1 cellular context compared by ENCODE assay signal in the genomic region with DNA sequence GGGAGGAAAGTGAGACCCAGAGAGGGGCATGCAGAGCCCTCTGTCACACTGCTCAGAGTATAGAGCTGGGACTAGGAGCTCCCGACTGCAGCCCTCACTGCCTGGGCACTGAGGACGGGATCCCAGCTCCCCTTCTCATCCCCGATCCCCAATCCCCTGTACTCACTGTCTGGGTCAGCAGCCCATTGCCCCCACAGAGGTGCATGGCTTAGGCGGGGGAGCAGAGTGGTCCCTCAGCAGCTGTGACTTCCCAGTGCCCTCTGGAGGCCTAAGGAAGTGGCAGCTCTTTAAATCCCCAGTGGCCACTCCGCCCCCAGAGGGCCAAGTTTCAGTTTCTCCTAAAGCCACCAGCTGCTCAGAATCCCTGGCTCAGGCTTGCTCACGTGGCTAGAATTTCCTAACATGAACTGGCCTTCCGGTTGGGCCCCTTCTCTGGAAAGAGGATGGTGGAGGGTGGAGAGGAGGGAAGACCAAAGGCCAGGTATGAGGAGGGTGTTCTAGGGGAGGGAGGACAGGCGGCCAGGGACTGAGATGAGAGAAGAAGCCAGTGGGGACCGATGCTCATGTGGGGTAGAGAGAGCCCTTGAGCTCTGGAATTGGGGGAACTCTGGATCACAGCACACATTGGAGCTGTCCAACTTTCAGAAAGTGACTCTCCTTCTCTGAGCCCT.
TF ChIP-seq lines count a peak whose summit lies in the region.

A gene with protein sequence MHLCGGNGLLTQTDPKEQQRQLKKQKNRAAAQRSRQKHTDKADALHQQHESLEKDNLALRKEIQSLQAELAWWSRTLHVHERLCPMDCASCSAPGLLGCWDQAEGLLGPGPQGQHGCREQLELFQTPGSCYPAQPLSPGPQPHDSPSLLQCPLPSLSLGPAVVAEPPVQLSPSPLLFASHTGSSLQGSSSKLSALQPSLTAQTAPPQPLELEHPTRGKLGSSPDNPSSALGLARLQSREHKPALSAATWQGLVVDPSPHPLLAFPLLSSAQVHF (minus strand): TSS at position 262 of the 671 bp plus-strand sequence. CDS start 57 bp downstream, at position 205.

TF ChIP-seq in K562, 482 proteins besides CTCF, POLR2A, EP300 and RAD21 (continued from another document and continues in another):
- TF ChIP-seq, protein P1, sequence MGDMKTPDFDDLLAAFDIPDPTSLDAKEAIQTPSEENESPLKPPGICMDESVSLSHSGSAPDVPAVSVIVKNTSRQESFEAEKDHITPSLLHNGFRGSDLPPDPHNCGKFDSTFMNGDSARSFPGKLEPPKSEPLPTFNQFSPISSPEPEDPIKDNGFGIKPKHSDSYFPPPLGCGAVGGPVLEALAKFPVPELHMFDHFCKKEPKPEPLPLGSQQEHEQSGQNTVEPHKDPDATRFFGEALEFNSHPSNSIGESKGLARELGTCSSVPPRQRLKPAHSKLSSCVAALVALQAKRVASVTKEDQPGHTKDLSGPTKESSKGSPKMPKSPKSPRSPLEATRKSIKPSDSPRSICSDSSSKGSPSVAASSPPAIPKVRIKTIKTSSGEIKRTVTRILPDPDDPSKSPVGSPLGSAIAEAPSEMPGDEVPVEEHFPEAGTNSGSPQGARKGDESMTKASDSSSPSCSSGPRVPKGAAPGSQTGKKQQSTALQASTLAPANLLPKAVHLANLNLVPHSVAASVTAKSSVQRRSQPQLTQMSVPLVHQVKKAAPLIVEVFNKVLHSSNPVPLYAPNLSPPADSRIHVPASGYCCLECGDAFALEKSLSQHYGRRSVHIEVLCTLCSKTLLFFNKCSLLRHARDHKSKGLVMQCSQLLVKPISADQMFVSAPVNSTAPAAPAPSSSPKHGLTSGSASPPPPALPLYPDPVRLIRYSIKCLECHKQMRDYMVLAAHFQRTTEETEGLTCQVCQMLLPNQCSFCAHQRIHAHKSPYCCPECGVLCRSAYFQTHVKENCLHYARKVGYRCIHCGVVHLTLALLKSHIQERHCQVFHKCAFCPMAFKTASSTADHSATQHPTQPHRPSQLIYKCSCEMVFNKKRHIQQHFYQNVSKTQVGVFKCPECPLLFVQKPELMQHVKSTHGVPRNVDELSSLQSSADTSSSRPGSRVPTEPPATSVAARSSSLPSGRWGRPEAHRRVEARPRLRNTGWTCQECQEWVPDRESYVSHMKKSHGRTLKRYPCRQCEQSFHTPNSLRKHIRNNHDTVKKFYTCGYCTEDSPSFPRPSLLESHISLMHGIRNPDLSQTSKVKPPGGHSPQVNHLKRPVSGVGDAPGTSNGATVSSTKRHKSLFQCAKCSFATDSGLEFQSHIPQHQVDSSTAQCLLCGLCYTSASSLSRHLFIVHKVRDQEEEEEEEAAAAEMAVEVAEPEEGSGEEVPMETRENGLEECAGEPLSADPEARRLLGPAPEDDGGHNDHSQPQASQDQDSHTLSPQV (IDR thresholded peaks at IDR 0.05): peak; percentile 87
- TF ChIP-seq ASH1L (IDR thresholded peaks at IDR 0.05; ENCODE audit: borderline replicate concordance, low read depth, partially characterized antibody) (no peak), PHF21A (IDR thresholded peaks at IDR 0.05; ENCODE audit: borderline replicate concordance, low read depth) (peak; percentile 20; the same call in 1 of the 2 replicates), SMARCA5 (IDR thresholded peaks at IDR 0.05) (no peak), MAFK (IDR thresholded peaks at IDR 0.05; ENCODE audit: low read length) (no peak), SIN3A (IDR thresholded peaks at IDR 0.05; ENCODE audit: borderline replicate concordance in 2 of 2, control insufficient read depth in 1 of 2, low read depth in 2 of 2, low read length in 2 of 2) (peak; percentile 77 to 97; a peak in 3 of 4 replicates), ZNF57 (CRISPR knock-in tag; IDR thresholded peaks at IDR 0.05) (no peak), TEAD4 (IDR thresholded peaks at IDR 0.05; ENCODE audit: low read length) (peak; percentile 25; the same call in 1 of the 2 replicates), TEAD4 (CRISPR knock-in tag; IDR thresholded peaks at IDR 0.05; ENCODE audit: borderline replicate concordance) (no peak), SRSF1 (IDR thresholded peaks at IDR 0.05; ENCODE audit: low read depth, low read length) (no peak), HSF4 (CRISPR knock-in tag; IDR thresholded peaks at IDR 0.05; ENCODE audit: borderline replicate concordance) (no peak), ZNF217 (CRISPR knock-in tag; IDR thresholded peaks at IDR 0.05) (no peak), PPARD (CRISPR knock-in tag; IDR thresholded peaks at IDR 0.05) (no peak), TOE1 (IDR thresholded peaks at IDR 0.05; ENCODE audit: borderline replicate concordance) (peak; percentile 58), TOE1 (CRISPR knock-in tag; IDR thresholded peaks at IDR 0.05; ENCODE audit: borderline replicate concordance, low read depth) (no peak), ZBTB7A (IDR thresholded peaks at IDR 0.05; ENCODE audit: borderline replicate concordance, control insufficient read depth, low read depth, low read length) (peak; percentile 91), HDAC3 (IDR thresholded peaks at IDR 0.05; ENCODE audit: borderline replicate concordance, partially characterized antibody) (no peak), ILF3 (IDR thresholded peaks at IDR 0.05; ENCODE audit: borderline replicate concordance) (no peak), KDM5B (IDR thresholded peaks at IDR 0.05; ENCODE audit: insufficient replicate concordance, low read depth, low read length) (peak; percentile 48), ARID2 (IDR thresholded peaks at IDR 0.05) (peak; percentile 54; the same call in 1 of the 2 replicates), POLR2G (IDR thresholded peaks at IDR 0.05; ENCODE audit: low read depth, low read length) (peak; percentile 76), ZNF124 (CRISPR knock-in tag; IDR thresholded peaks at IDR 0.05) (no peak), NFE2L1 (tag; IDR thresholded peaks at IDR 0.05; ENCODE audit: borderline replicate concordance, low read depth) (no peak), POU5F1 (IDR thresholded peaks at IDR 0.05; ENCODE audit: borderline replicate concordance, low read depth, low read length, partially characterized antibody) (no peak), NEUROD1 (IDR thresholded peaks at IDR 0.05; ENCODE audit: borderline replicate concordance, low read depth, low read length, partially characterized antibody) (peak; percentile 40), HNRNPLL (IDR thresholded peaks at IDR 0.05; ENCODE audit: low read depth, low read length, poor library complexity, severe bottlenecking) (no peak)
- TF ChIP-seq, protein P2, sequence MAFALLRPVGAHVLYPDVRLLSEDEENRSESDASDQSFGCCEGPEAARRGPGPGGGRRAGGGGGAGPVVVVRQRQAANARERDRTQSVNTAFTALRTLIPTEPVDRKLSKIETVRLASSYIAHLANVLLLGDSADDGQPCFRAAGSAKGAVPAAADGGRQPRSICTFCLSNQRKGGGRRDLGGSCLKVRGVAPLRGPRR (CRISPR knock-in tag; IDR thresholded peaks at IDR 0.05): no peak
- TF ChIP-seq, protein P3, sequence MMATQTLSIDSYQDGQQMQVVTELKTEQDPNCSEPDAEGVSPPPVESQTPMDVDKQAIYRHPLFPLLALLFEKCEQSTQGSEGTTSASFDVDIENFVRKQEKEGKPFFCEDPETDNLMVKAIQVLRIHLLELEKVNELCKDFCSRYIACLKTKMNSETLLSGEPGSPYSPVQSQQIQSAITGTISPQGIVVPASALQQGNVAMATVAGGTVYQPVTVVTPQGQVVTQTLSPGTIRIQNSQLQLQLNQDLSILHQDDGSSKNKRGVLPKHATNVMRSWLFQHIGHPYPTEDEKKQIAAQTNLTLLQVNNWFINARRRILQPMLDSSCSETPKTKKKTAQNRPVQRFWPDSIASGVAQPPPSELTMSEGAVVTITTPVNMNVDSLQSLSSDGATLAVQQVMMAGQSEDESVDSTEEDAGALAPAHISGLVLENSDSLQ (IDR thresholded peaks at IDR 0.05): no peak
- TF ChIP-seq, protein P4, sequence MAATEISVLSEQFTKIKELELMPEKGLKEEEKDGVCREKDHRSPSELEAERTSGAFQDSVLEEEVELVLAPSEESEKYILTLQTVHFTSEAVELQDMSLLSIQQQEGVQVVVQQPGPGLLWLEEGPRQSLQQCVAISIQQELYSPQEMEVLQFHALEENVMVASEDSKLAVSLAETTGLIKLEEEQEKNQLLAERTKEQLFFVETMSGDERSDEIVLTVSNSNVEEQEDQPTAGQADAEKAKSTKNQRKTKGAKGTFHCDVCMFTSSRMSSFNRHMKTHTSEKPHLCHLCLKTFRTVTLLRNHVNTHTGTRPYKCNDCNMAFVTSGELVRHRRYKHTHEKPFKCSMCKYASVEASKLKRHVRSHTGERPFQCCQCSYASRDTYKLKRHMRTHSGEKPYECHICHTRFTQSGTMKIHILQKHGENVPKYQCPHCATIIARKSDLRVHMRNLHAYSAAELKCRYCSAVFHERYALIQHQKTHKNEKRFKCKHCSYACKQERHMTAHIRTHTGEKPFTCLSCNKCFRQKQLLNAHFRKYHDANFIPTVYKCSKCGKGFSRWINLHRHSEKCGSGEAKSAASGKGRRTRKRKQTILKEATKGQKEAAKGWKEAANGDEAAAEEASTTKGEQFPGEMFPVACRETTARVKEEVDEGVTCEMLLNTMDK (IDR thresholded peaks at IDR 0.05; ENCODE audit: borderline replicate concordance, insufficient read depth, low read depth, low read length, poor library complexity, severe bottlenecking): peak; percentile 78
- TF ChIP-seq, protein P5, sequence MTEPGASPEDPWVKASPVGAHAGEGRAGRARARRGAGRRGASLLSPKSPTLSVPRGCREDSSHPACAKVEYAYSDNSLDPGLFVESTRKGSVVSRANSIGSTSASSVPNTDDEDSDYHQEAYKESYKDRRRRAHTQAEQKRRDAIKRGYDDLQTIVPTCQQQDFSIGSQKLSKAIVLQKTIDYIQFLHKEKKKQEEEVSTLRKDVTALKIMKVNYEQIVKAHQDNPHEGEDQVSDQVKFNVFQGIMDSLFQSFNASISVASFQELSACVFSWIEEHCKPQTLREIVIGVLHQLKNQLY (CRISPR knock-in tag; conservative IDR thresholded peaks at IDR 0.05): no peak
- TF ChIP-seq, protein P6, sequence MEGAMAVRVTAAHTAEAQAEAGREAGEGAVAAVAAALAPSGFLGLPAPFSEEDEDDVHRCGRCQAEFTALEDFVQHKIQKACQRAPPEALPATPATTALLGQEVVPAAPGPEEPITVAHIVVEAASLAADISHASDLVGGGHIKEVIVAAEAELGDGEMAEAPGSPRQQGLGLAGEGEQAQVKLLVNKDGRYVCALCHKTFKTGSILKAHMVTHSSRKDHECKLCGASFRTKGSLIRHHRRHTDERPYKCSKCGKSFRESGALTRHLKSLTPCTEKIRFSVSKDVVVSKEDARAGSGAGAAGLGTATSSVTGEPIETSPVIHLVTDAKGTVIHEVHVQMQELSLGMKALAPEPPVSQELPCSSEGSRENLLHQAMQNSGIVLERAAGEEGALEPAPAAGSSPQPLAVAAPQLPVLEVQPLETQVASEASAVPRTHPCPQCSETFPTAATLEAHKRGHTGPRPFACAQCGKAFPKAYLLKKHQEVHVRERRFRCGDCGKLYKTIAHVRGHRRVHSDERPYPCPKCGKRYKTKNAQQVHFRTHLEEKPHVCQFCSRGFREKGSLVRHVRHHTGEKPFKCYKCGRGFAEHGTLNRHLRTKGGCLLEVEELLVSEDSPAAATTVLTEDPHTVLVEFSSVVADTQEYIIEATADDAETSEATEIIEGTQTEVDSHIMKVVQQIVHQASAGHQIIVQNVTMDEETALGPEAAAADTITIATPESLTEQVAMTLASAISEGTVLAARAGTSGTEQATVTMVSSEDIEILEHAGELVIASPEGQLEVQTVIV (CRISPR knock-in tag; IDR thresholded peaks at IDR 0.05; ENCODE audit: borderline replicate concordance): no peak
- TF ChIP-seq, protein P7, sequence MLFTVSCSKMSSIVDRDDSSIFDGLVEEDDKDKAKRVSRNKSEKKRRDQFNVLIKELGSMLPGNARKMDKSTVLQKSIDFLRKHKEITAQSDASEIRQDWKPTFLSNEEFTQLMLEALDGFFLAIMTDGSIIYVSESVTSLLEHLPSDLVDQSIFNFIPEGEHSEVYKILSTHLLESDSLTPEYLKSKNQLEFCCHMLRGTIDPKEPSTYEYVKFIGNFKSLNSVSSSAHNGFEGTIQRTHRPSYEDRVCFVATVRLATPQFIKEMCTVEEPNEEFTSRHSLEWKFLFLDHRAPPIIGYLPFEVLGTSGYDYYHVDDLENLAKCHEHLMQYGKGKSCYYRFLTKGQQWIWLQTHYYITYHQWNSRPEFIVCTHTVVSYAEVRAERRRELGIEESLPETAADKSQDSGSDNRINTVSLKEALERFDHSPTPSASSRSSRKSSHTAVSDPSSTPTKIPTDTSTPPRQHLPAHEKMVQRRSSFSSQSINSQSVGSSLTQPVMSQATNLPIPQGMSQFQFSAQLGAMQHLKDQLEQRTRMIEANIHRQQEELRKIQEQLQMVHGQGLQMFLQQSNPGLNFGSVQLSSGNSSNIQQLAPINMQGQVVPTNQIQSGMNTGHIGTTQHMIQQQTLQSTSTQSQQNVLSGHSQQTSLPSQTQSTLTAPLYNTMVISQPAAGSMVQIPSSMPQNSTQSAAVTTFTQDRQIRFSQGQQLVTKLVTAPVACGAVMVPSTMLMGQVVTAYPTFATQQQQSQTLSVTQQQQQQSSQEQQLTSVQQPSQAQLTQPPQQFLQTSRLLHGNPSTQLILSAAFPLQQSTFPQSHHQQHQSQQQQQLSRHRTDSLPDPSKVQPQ (CRISPR knock-in tag; IDR thresholded peaks at IDR 0.05; ENCODE audit: borderline replicate concordance): no peak
- TF ChIP-seq, protein P8, sequence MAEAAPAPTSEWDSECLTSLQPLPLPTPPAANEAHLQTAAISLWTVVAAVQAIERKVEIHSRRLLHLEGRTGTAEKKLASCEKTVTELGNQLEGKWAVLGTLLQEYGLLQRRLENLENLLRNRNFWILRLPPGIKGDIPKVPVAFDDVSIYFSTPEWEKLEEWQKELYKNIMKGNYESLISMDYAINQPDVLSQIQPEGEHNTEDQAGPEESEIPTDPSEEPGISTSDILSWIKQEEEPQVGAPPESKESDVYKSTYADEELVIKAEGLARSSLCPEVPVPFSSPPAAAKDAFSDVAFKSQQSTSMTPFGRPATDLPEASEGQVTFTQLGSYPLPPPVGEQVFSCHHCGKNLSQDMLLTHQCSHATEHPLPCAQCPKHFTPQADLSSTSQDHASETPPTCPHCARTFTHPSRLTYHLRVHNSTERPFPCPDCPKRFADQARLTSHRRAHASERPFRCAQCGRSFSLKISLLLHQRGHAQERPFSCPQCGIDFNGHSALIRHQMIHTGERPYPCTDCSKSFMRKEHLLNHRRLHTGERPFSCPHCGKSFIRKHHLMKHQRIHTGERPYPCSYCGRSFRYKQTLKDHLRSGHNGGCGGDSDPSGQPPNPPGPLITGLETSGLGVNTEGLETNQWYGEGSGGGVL (CRISPR knock-in tag; IDR thresholded peaks at IDR 0.05): no peak
- TF ChIP-seq, protein P9, sequence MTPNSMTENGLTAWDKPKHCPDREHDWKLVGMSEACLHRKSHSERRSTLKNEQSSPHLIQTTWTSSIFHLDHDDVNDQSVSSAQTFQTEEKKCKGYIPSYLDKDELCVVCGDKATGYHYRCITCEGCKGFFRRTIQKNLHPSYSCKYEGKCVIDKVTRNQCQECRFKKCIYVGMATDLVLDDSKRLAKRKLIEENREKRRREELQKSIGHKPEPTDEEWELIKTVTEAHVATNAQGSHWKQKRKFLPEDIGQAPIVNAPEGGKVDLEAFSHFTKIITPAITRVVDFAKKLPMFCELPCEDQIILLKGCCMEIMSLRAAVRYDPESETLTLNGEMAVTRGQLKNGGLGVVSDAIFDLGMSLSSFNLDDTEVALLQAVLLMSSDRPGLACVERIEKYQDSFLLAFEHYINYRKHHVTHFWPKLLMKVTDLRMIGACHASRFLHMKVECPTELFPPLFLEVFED (CRISPR knock-in tag; conservative IDR thresholded peaks at IDR 0.05): 0 out of 2 replicates have a peak, but pooled peaks have one; percentile 72
